Comparison of ENCODE assay signal across 1 cellular context in the genomic region with DNA sequence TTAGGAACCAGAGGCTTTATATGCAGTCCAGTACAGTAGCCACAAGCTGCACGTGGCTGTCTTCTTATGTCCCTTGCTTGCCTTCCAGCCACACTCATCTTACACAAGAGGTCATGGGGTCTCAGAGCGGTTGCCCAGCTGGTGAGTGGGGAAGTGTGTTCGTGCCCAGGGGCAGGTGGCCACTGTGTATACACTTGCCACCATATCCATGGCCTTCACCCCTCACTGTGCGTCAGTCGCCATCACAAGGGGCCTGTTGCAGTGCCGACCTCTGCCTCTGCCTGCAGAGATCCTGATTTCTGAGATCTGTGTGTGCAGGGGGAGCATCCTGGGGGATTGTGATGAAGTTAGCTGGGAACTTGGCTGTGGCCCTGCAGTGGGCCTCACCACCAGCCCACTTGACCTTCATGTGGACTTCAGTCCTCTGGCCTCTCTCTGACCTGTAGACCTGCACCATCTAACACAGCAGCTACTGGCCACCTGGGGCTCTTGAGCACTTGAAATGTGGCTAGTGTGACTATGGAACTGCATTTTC.
TF ChIP-seq lines count a peak whose summit lies in the region.

No MANE protein-coding gene starts in this region.

TF ChIP-seq in endothelial cell of umbilical vein, 7 proteins besides CTCF, POLR2A, EP300 and RAD21:
- TF ChIP-seq POLR2AphosphoS5 (IDR thresholded peaks at IDR 0.05; ENCODE audit: insufficient read depth, low read depth, low read length) (no peak), JUN (IDR thresholded peaks at IDR 0.05; ENCODE audit: borderline replicate concordance, insufficient read depth, insufficient read length, low read depth) (no peak), MYC (IDR thresholded peaks at IDR 0.05; ENCODE audit: low read depth, low read length) (no peak), EZH2 (IDR thresholded peaks at IDR 0.05; ENCODE audit: borderline replicate concordance, low read depth, low read length, severe bottlenecking) (no peak), FOS (IDR thresholded peaks at IDR 0.05; ENCODE audit: borderline replicate concordance, insufficient read depth, low read length) (no peak)
- TF ChIP-seq, protein P1, sequence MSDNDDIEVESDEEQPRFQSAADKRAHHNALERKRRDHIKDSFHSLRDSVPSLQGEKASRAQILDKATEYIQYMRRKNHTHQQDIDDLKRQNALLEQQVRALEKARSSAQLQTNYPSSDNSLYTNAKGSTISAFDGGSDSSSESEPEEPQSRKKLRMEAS (IDR thresholded peaks at IDR 0.05; ENCODE audit: insufficient read depth, insufficient read length) = no peak
TF ChIP-seq in endothelial cell of umbilical vein: peak in this region for 0.
